Comparison of ENCODE assay signal across 31 cellular contexts in the genomic region with DNA sequence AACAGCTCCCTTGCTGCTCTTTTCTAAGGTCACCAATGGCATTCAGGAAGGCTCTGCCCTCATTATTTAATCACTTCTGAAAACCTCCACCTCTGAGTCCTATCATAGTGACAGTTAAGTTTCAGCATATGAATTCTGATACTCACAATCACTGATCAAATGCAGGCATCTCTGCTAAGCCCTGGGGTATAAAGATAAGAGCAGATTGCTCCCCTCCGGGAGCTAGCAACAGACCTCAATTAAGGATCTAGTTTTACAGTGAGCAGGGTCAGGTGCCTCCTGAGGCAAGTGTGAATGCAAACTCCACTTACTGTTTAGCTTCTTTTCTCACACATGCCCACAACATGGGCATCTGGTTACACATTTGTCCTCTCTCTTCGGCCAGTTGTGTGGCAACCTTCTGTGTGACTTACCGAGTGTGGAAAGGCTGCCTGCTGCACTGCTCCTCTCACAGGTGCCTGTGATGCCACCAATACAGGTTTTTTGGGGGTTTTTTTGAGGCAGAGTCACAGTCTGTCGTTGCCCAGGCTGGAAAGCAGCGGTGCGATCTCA.
"Had no signal": no experiment of that assay in that cellular context is flagged by ENCODE, and none has a peak within 500 bp of the region (broad histone marks: within the 10 kb centered on the region; RNA-seq: fewer than 3 reads in every experiment).

No MANE protein-coding gene starts in this region.

- H3K27ac ChIP-seq: breast epithelium, epithelial cell of prostate, pancreas, prostate gland, skin epidermis, thoracic aorta, WERI-Rb-1 had no signal

- H3K4me1 ChIP-seq: breast epithelium had no signal

- H3K9me3 ChIP-seq: breast epithelium, pancreas, prostate gland, thoracic aorta had no signal

- ATAC-seq: activated CD4-positive, CD25-positive, alpha-beta regulatory T cell treated with anti-CD3 and anti-CD28 coated beads, Interleukin-2, amount 50 U/mL, for 24 hours; left cardiac atrium; left ventricle myocardium superior; naive thymus-derived CD4-positive, alpha-beta T cell; pancreas; sciatic nerve; stimulated activated naive CD8-positive, alpha-beta T cell treated with anti-CD3 and anti-CD28 coated beads, Interleukin-15, Interleukin-2, amounts not matched to agents 100 U/mL and 50 U/mL, for 24 hours; T-helper 17 cell had no signal

- H3K27me3 ChIP-seq: breast epithelium, pancreas had no signal

- H3K4me3 ChIP-seq: breast epithelium, pancreas, prostate gland, skin epidermis, thoracic aorta had no signal

- DNase-seq: activated CD4-positive, alpha-beta memory T cell treated with anti-CD3 and anti-CD28 coated beads for 36 hours; activated CD4-positive, alpha-beta T cell treated with anti-CD3 and anti-CD28 coated beads, Interleukin-2, amount 10 ng/mL, durations not matched to agents 24 days and 14 days; activated CD8-positive, alpha-beta memory T cell treated with anti-CD3 and anti-CD28 coated beads, Interleukin-2, amount 50 U/mL, for 4 hours; activated gamma-delta T cell treated with Interleukin-2 at 50 U/mL for 16 hours; activated naive CD4-positive, alpha-beta T cell treated with anti-CD3 and anti-CD28 coated beads, Interleukin-2, amount 50 U/mL, for 16 hours; activated T-cell treated with anti-CD3 and anti-CD28 coated beads, Interleukin-2, amount 50 U/mL, for 1 hour; amygdala; central memory CD4-positive, alpha-beta T cell; hippocampal formation; left cardiac atrium; left ventricle myocardium superior; naive thymus-derived CD4-positive, alpha-beta T cell; nucleus accumbens; pancreas; retina; stimulated activated CD4-positive, alpha-beta T cell treated with anti-CD3 and anti-CD28 coated beads, Interleukin-12 subunit alpha, Interleukin-12 subunit beta, amount 100 ng/mL, for 4 hours; stimulated activated CD4-positive, alpha-beta T cell treated with anti-CD3 and anti-CD28 coated beads, Interleukin-4, amount 100 ng/mL, for 1 hour; stimulated activated naive CD8-positive, alpha-beta T cell treated with anti-CD3 and anti-CD28 coated beads, Interleukin-15, Interleukin-2, amounts not matched to agents 100 U/mL and 50 U/mL, for 24 hours; T-helper 17 cell; trophoblast cell; WERI-Rb-1 had no signal

- FAIRE-seq: frontal cortex, keratinocyte, pancreas, urothelium cell line had no signal

- H3K36me3 ChIP-seq: prostate gland had no signal
